Comparison of ENCODE assay signal across 33 cellular contexts in genomic region chrX:115067812-115068211, GRCh38. TPM values are rescaled to one million over a fixed set of nuclear protein-coding genes. Genes with fewer than 3 reads are reported as not detected.
DNase-seq lines count a peak whose midpoint lies in the region; ATAC-seq and TF ChIP-seq lines count a peak whose summit lies in the region.
"Had no signal": no experiment of that assay in that cellular context is flagged by ENCODE, and none has a peak within 500 bp of the region (broad histone marks: within the 10 kb centered on the region; RNA-seq: fewer than 3 reads in every experiment).

No MANE protein-coding gene starts in this region.

- H3F3A ChIP-seq in SK-N-SH (replicated peaks; ENCODE audit: insufficient read depth) = peaks cover 3% of the 10 kb centered on the region

- no peaks in the 10 kb centered on the region for H3K9me2 ChIP-seq in SK-N-SH

- H3K36me3 ChIP-seq in SK-N-SH (replicated peaks in 1 of 2; ENCODE audit: control insufficient read depth in 1 of 2, insufficient read depth in 2 of 2, low read length in 1 of 2) (no peaks in the 10 kb centered on the region), esophagus muscularis mucosa (no peaks in the 10 kb centered on the region)
- H3K36me3 ChIP-seq: BE2C, brain microvascular endothelial cell, gastroesophageal sphincter, spleen, uterus had no signal

- no peaks in the 10 kb centered on the region for H3K79me2 ChIP-seq in SK-N-SH (ENCODE audit: insufficient read depth)

- no peak overlapping the region for H3K4me3 ChIP-seq in SK-N-SH (ENCODE audit: low read depth in 2 of 2, low read length in 1 of 2)
- no peak overlapping the region for H3K4me3 ChIP-seq in esophagus muscularis mucosa
- H3K4me3 ChIP-seq: gastroesophageal sphincter, SK-N-MC, spleen, uterus had no signal

- 0 out of 4 replicates have a peak, but pooled peaks cover 0 to 3% of the 10 kb centered on the region in 2 experiments for H3K4me1 ChIP-seq in SK-N-SH (ENCODE audit: control insufficient read depth in 1 of 2, insufficient read depth in 2 of 2, low read depth in 1 of 2, low read length in 1 of 2)
- H3K4me1 ChIP-seq in esophagus muscularis mucosa = peaks cover 0 to 25% (median 19%) of the 10 kb centered on the region in 4 donors
- H3K4me1 ChIP-seq: BE2C, spleen, uterus had no signal

- TF ChIP-seq RAD21 in SK-N-SH (IDR thresholded peaks at IDR 0.05; ENCODE audit: low read length) = no peak

- no peaks in the 10 kb centered on the region for H4K20me1 ChIP-seq in SK-N-SH (ENCODE audit: insufficient read depth)

- CTCF ChIA-PET in SK-N-SH (lab: Yijun Ruan, JAX) = no interaction called here

- no peak for TF ChIP-seq POLR2A in esophagus muscularis mucosa (IDR thresholded peaks at IDR 0.05; ENCODE audit: low read depth)
- TF ChIP-seq POLR2A in GM18505 (IDR thresholded peaks at IDR 0.05; ENCODE audit: borderline replicate concordance, extremely low read depth, insufficient read depth, insufficient read length) = no peak

- POLR2A ChIA-PET in SK-N-SH (lab: Yijun Ruan, JAX) = no interaction called here

- DNase-seq in AG09319 (ENCODE audit: extremely low read depth, low read depth) (peak; percentile 8), SK-N-SH (no peak), esophagus muscularis mucosa (ENCODE audit: extremely low spot score) (no peak), inferior parietal cortex (ENCODE audit: extremely low spot score) (peak; percentile 2), UCSD-AML1 (lab: John Stamatoyannopoulos, UW; ENCODE audit: unreplicated experiment) (no peak), HT-29 (ENCODE audit: low spot score) (no peak)
- DNase-seq: activated CD4-positive, alpha-beta T cell treated with anti-CD3 and anti-CD28 coated beads, Interleukin-2, amount 50 U/mL, for 48 hours; activated naive CD4-positive, alpha-beta T cell; activated T-cell treated with anti-CD3 and anti-CD28 coated beads, Interleukin-2, amount 50 U/mL, for 48 hours; BE2C; brain microvascular endothelial cell; CD8-positive, alpha-beta memory T cell; effector CD8-positive, alpha-beta T cell; H9; Karpas-422; left colon; mesendoderm; NCI-H1417 treated with DMSO at 0.1 percent for 48 hours; NCI-H2081; NCI-H526; posterior cingulate gyrus; right cardiac atrium; spleen; stimulated activated CD4-positive, alpha-beta T cell treated with anti-CD3 and anti-CD28 coated beads, Interleukin-2, amount 100 ng/mL, for 24 hours; stimulated activated naive CD8-positive, alpha-beta T cell treated with anti-CD3 and anti-CD28 coated beads, Interleukin-15, Interleukin-2, amounts not matched to agents 100 U/mL and 50 U/mL, for 24 hours; T-helper 2 cell; uterus had no signal

- TF ChIP-seq CTCF in AG09319 (IDR thresholded peaks at IDR 0.05; ENCODE audit: low read depth, low read length) (no peak), SK-N-SH (IDR thresholded peaks at IDR 0.05) (no peak), esophagus muscularis mucosa (IDR thresholded peaks at IDR 0.05) (no peak)

- H3K27me3 ChIP-seq in SK-N-SH (ENCODE audit: insufficient read depth) = no peaks in the 10 kb centered on the region
- no peaks in the 10 kb centered on the region for H3K27me3 ChIP-seq in esophagus muscularis mucosa
- H3K27me3 ChIP-seq: BE2C, brain microvascular endothelial cell, gastroesophageal sphincter, spleen, uterus had no signal

- H3K4me2 ChIP-seq in SK-N-SH = no peak overlapping the region

- intact Hi-C loops in esophagus muscularis mucosa (cut with DNase I) = no loop called here

- H3K9me3 ChIP-seq in SK-N-SH (no peaks in the 10 kb centered on the region), esophagus muscularis mucosa (peaks cover 0 to under 1% (median 0%) of the 10 kb centered on the region in 4 donors)
- H3K9me3 ChIP-seq: BE2C, gastroesophageal sphincter, uterus had no signal

- H3K9ac ChIP-seq in SK-N-SH = no peak overlapping the region

- H2AFZ ChIP-seq in SK-N-SH (ENCODE audit: low read depth) = peak overlapping the region; percentile 30; the same call in 1 of the 2 replicates

- no peak for TF ChIP-seq EP300 in SK-N-SH (IDR thresholded peaks at IDR 0.05; ENCODE audit: borderline replicate concordance in 1 of 2, low read depth in 1 of 2, low read length in 1 of 2)
- TF ChIP-seq EP300 in esophagus muscularis mucosa (IDR thresholded peaks at IDR 0.05) = no peak

- WGBS in SK-N-SH (ENCODE audit: low lambda C conversion rate) = 4% methylated on average over 2 of the region's 2 CpGs
- 27% methylated on average over 2 of the region's 2 CpGs for WGBS in esophagus muscularis mucosa

- ATAC-seq in HG03521 (IDR thresholded peaks at IDR 0.05; ENCODE audit: unreplicated experiment) = no peak
- no peak for ATAC-seq in GM18505 (IDR thresholded peaks at IDR 0.05; ENCODE audit: unreplicated experiment)
- ATAC-seq: activated CD4-positive, CD25-positive, alpha-beta regulatory T cell treated with anti-CD3 and anti-CD28 coated beads, Interleukin-2, amount 50 U/mL, for 24 hours; gastroesophageal sphincter; HepG2; left colon; stimulated activated naive CD8-positive, alpha-beta T cell treated with anti-CD3 and anti-CD28 coated beads, Interleukin-15, Interleukin-2, amounts not matched to agents 100 U/mL and 50 U/mL, for 24 hours had no signal

- H3K27ac ChIP-seq in SK-N-SH (ENCODE audit: low read depth in 2 of 2, low read length in 1 of 2) = peak overlapping the region; percentile 50 to 73; a peak in 2 of 4 replicates
- H3K27ac ChIP-seq in esophagus muscularis mucosa (replicated peaks in 1 of 4) = peak overlapping the region in 3 of 4 donors; percentile 10 to 63 (median 43)
- H3K27ac ChIP-seq: brain microvascular endothelial cell, SK-N-MC, spleen had no signal

TF ChIP-seq in SK-N-SH, 30 proteins besides CTCF, POLR2A, EP300 and RAD21 (continues in another document):
- TF ChIP-seq IRF3 (IDR thresholded peaks at IDR 0.05; ENCODE audit: low read depth, low read length) (no peak), SMC3 (IDR thresholded peaks at IDR 0.05; ENCODE audit: low read depth, low read length) (no peak), RCOR1 (IDR thresholded peaks at IDR 0.05; ENCODE audit: low read length) (no peak), RXRA (IDR thresholded peaks at IDR 0.05; ENCODE audit: borderline replicate concordance, low read depth) (no peak), ZBTB33 (IDR thresholded peaks at IDR 0.05; ENCODE audit: borderline replicate concordance, low read depth) (no peak), REST (IDR thresholded peaks at IDR 0.05; ENCODE audit: low read depth, low read length) (no peak)

RNA-seq across cellular contexts. Expression of gene IL13RA2, which starts 50.4 kb away (rescaled TPM):
- polyA plus RNA-seq in SK-N-SH (2012; rRNA removed) = 8.1 and 9.6 TPM in 2 replicates
- 12.4 and 17.7 TPM in 2 replicates for polyA plus RNA-seq in SK-N-SH (2012; cell fraction: cytosol; rRNA removed)
- 3.5 and 7.2 TPM in 2 replicates for polyA plus RNA-seq in SK-N-SH (2012; cell fraction: nucleus; rRNA removed)
- under 1 TPM in 3 of 4 donors, not detected in 1; 0.33 to 0.52 (median 0.39) TPM for total RNA-seq in esophagus muscularis mucosa
- not detected in 2 replicates for total RNA-seq in HT-29 (2014; rRNA removed; shearing (Covaris generic))
- total RNA-seq: CD8-positive, alpha-beta memory T cell; H9; HepG2; uterus had no signal
- polyA plus RNA-seq: CD8-positive, alpha-beta memory T cell; HepG2 had no signal

Comparison
In these comparisons a context has a peak if more than half of its experiments do, and no peak if none do; other contexts are left out.
1. DNase-seq: peak in AG09319 (single experiment) and inferior parietal cortex (single experiment); none in SK-N-SH (single experiment), esophagus muscularis mucosa (single experiment), UCSD-AML1 (single experiment) and HT-29 (single experiment).